8 cellular contexts compared by ENCODE assay signal in genomic region chr12:8698830-8699330, GRCh38. TPM values are rescaled to one million over a fixed set of nuclear protein-coding genes. Genes with fewer than 3 reads are reported as not detected.
DNase-seq lines count a peak whose midpoint lies in the region; ATAC-seq and TF ChIP-seq lines count a peak whose summit lies in the region.

No MANE protein-coding gene starts in this region.

- WGBS in SK-N-SH (ENCODE audit: low lambda C conversion rate) = 0% methylated on average over 2 of the region's 2 CpGs

- no peak overlapping the region for H3K27ac Mint-ChIP-seq in activated T-helper 2 cell treated with anti-CD3 and anti-CD28 coated beads, Interferon-gamma antibody, Interleukin-2, Interleukin-4, amounts not matched to agents 10 μg/mL and 5 μg/mL and 100 μg/mL, durations not matched to agents 14 hours and 24 hours and 36 hours
- peak overlapping the region; percentile 74 to 84 for H3K27ac Mint-ChIP-seq in stimulated activated naive CD8-positive, alpha-beta T cell treated with anti-CD3 and anti-CD28 coated beads, Interleukin-15, amount 100 ng/mL, for 72 hours

- TF ChIP-seq CTCF in SK-N-SH (IDR thresholded peaks at IDR 0.05) = no peak

- H3K4me1 ChIP-seq in SK-N-SH (ENCODE audit: control insufficient read depth in 1 of 2, insufficient read depth in 2 of 2, low read depth in 1 of 2, low read length in 1 of 2) (peaks cover 9 to 13% of the 10 kb centered on the region in 2 experiments; a peak in 3 of 4 replicates), iPS-18a (ENCODE audit: control insufficient read depth, low read depth, low read length) (peaks cover 26% of the 10 kb centered on the region)

- H3K9me3 ChIP-seq in SK-N-SH (no peaks in the 10 kb centered on the region), iPS-18a (ENCODE audit: control insufficient read depth, low read depth, low read length) (no peaks in the 10 kb centered on the region)

- H3K27me3 Mint-ChIP-seq in activated T-helper 2 cell treated with anti-CD3 and anti-CD28 coated beads, Interferon-gamma antibody, Interleukin-2, Interleukin-4, amounts not matched to agents 10 μg/mL and 5 μg/mL and 100 μg/mL, durations not matched to agents 14 hours and 24 hours and 36 hours (ENCODE audit: low read depth) = peaks cover 55% of the 10 kb centered on the region
- no peaks in the 10 kb centered on the region for H3K27me3 Mint-ChIP-seq in stimulated activated naive CD8-positive, alpha-beta T cell treated with anti-CD3 and anti-CD28 coated beads, Interleukin-15, amount 100 ng/mL, for 72 hours

- H4K20me1 ChIP-seq in SK-N-SH (ENCODE audit: insufficient read depth) = peaks cover 19% of the 10 kb centered on the region

- H3K4me3 Mint-ChIP-seq in activated T-helper 2 cell treated with anti-CD3 and anti-CD28 coated beads, Interferon-gamma antibody, Interleukin-2, Interleukin-4, amounts not matched to agents 10 μg/mL and 5 μg/mL and 100 μg/mL, durations not matched to agents 14 hours and 24 hours and 36 hours (ENCODE audit: low read depth) = peak overlapping the region; percentile 85
- peak overlapping the region; percentile 87 to 94 for H3K4me3 Mint-ChIP-seq in stimulated activated naive CD8-positive, alpha-beta T cell treated with anti-CD3 and anti-CD28 coated beads, Interleukin-15, amount 100 ng/mL, for 72 hours

- H2AFZ ChIP-seq in SK-N-SH (ENCODE audit: low read depth) = peak overlapping the region; percentile 81; the same call in 1 of the 2 replicates

- H3K36me3 ChIP-seq in SK-N-SH (replicated peaks in 1 of 2; ENCODE audit: control insufficient read depth in 1 of 2, insufficient read depth in 2 of 2, low read length in 1 of 2) = peaks cover 6 to 13% of the 10 kb centered on the region in 2 experiments
- peaks cover 9% of the 10 kb centered on the region for H3K36me3 ChIP-seq in iPS-18a (ENCODE audit: control insufficient read depth, low read depth, low read length)

- no peak for ATAC-seq in SK-N-SH treated with all-trans-retinoic acid at 6 μM for 48 hours
- no peak for ATAC-seq in stimulated activated naive CD8-positive, alpha-beta T cell treated with anti-CD3 and anti-CD28 coated beads, Interleukin-15, amount 100 ng/mL, for 72 hours
- ATAC-seq in HG02588 (IDR thresholded peaks at IDR 0.05; ENCODE audit: unreplicated experiment) = no peak

- H3K4me1 Mint-ChIP-seq in activated T-helper 2 cell treated with anti-CD3 and anti-CD28 coated beads, Interferon-gamma antibody, Interleukin-2, Interleukin-4, amounts not matched to agents 10 μg/mL and 5 μg/mL and 100 μg/mL, durations not matched to agents 14 hours and 24 hours and 36 hours (ENCODE audit: low read depth) = peaks cover 9% of the 10 kb centered on the region
- H3K4me1 Mint-ChIP-seq in stimulated activated naive CD8-positive, alpha-beta T cell treated with anti-CD3 and anti-CD28 coated beads, Interleukin-15, amount 100 ng/mL, for 72 hours = peaks cover 23% of the 10 kb centered on the region

- H3K27me3 ChIP-seq in SK-N-SH (ENCODE audit: insufficient read depth) = no peaks in the 10 kb centered on the region
- H3K27me3 ChIP-seq in iPS-18a (ENCODE audit: control insufficient read depth, insufficient read depth, low read length) = no peaks in the 10 kb centered on the region

- POLR2A ChIA-PET in SK-N-SH (lab: Yijun Ruan, JAX) = no interaction called here

- no peaks in the 10 kb centered on the region for H3K9me2 ChIP-seq in SK-N-SH

- H3K4me3 ChIP-seq in SK-N-SH (ENCODE audit: low read depth in 2 of 2, low read length in 1 of 2) (peak overlapping the region; percentile 91), iPS-18a (ENCODE audit: low read length) (peak overlapping the region; percentile 96)

- no peak for TF ChIP-seq EP300 in SK-N-SH (IDR thresholded peaks at IDR 0.05; ENCODE audit: borderline replicate concordance in 1 of 2, low read depth in 1 of 2, low read length in 1 of 2)

- intact Hi-C loops in activated T-helper 2 cell treated with anti-CD3 and anti-CD28 coated beads, Interferon-gamma antibody, Interleukin-2, Interleukin-4, amounts not matched to agents 10 μg/mL and 5 μg/mL and 100 μg/mL, durations not matched to agents 14 hours and 24 hours and 36 hours (cut with micrococcal nuclease) = no loop called here

- peaks cover 12% of the 10 kb centered on the region for H3F3A ChIP-seq in SK-N-SH (replicated peaks; ENCODE audit: insufficient read depth)

- no peak for DNase-seq in SK-N-SH
- no peak for DNase-seq in activated T-helper 2 cell treated with anti-CD3 and anti-CD28 coated beads, Interferon-gamma antibody, Interleukin-2, Interleukin-4, amounts not matched to agents 10 μg/mL and 5 μg/mL and 100 μg/mL, durations not matched to agents 14 hours and 24 hours and 36 hours (ENCODE audit: low spot score)
- no peak for DNase-seq in stimulated activated naive CD8-positive, alpha-beta T cell treated with anti-CD3 and anti-CD28 coated beads, Interleukin-15, amount 100 ng/mL, for 72 hours
- no peak for DNase-seq in G401 (ENCODE audit: low spot score)
- DNase-seq in A172 (ENCODE audit: low spot score) = no peak

- CTCF ChIA-PET in SK-N-SH (lab: Yijun Ruan, JAX) = interaction anchor here (1.2 kb wide), 1 partner anchor 192 kb away, joined by 4 read pairs; no protein-coding TSS in a partner anchor

- H3K9ac ChIP-seq in SK-N-SH (peak overlapping the region; percentile 97; the same call in 1 of the 2 replicates), iPS-18a (ENCODE audit: low read length) (peak overlapping the region; percentile 83)

- no peaks in the 10 kb centered on the region for H3K9me3 Mint-ChIP-seq in activated T-helper 2 cell treated with anti-CD3 and anti-CD28 coated beads, Interferon-gamma antibody, Interleukin-2, Interleukin-4, amounts not matched to agents 10 μg/mL and 5 μg/mL and 100 μg/mL, durations not matched to agents 14 hours and 24 hours and 36 hours
- no peaks in the 10 kb centered on the region for H3K9me3 Mint-ChIP-seq in stimulated activated naive CD8-positive, alpha-beta T cell treated with anti-CD3 and anti-CD28 coated beads, Interleukin-15, amount 100 ng/mL, for 72 hours

- H3K36me3 Mint-ChIP-seq in activated T-helper 2 cell treated with anti-CD3 and anti-CD28 coated beads, Interferon-gamma antibody, Interleukin-2, Interleukin-4, amounts not matched to agents 10 μg/mL and 5 μg/mL and 100 μg/mL, durations not matched to agents 14 hours and 24 hours and 36 hours (ENCODE audit: low read depth) = peaks cover 2% of the 10 kb centered on the region

- TF ChIP-seq RAD21 in SK-N-SH (IDR thresholded peaks at IDR 0.05; ENCODE audit: low read length) = no peak

- H3K4me2 ChIP-seq in SK-N-SH = peak overlapping the region; percentile 83

- in situ Hi-C loops in G401 (cut with HindIII; ENCODE audit: low sequenced_read_pairs) = no loop called here

- H3K79me2 ChIP-seq in SK-N-SH (ENCODE audit: insufficient read depth) = peaks cover 54% of the 10 kb centered on the region

- H3K27ac ChIP-seq in SK-N-SH (ENCODE audit: low read depth in 2 of 2, low read length in 1 of 2) (peak overlapping the region in 1 of 2 experiments; percentile 77; a peak in 1 of 4 replicates), iPS-18a (ENCODE audit: low read length) (no peak overlapping the region)

TF ChIP-seq in SK-N-SH, 30 proteins besides CTCF, POLR2A, EP300 and RAD21 (continues in another document):
- TF ChIP-seq RFX5 (IDR thresholded peaks at IDR 0.05; ENCODE audit: low read length) (no peak), POLR2AphosphoS5 (IDR thresholded peaks at IDR 0.05; ENCODE audit: low read depth, low read length) (no peak)

TF ChIP-seq in SK-N-SH treated with all-trans-retinoic acid at 6 μM for 48 hours, 23 proteins besides CTCF, POLR2A, EP300 and RAD21:
- TF ChIP-seq SNAI2 (CRISPR knock-in tag; IDR thresholded peaks at IDR 0.05) (no peak), GLIS3 (CRISPR knock-in tag; IDR thresholded peaks at IDR 0.05) (no peak), ZNF565 (CRISPR knock-in tag; conservative IDR thresholded peaks at IDR 0.05; ENCODE audit: low read depth) (no peak), ZFP30 (CRISPR knock-in tag; IDR thresholded peaks at IDR 0.05) (no peak), OSR1 (CRISPR knock-in tag; IDR thresholded peaks at IDR 0.05) (no peak), BACH2 (CRISPR knock-in tag; IDR thresholded peaks at IDR 0.05; ENCODE audit: borderline replicate concordance) (no peak), RARB (CRISPR knock-in tag; IDR thresholded peaks at IDR 0.05) (no peak)

RNA-seq across cellular contexts. Expression of gene RIMKLB, which starts 1.1 kb away (rescaled TPM):
- 24.5 and 33.3 TPM in 2 replicates for polyA plus RNA-seq in SK-N-SH (2012; rRNA removed)
- 18.4 and 25.4 TPM in 2 replicates for polyA plus RNA-seq in SK-N-SH (2012; cell fraction: cytosol; rRNA removed)
- 73.1 and 111 TPM in 2 replicates for polyA plus RNA-seq in SK-N-SH (2012; cell fraction: nucleus; rRNA removed)
- 0.52 and 0.53 TPM in 2 replicates for total RNA-seq in activated T-helper 2 cell treated with anti-CD3 and anti-CD28 coated beads, Interferon-gamma antibody, Interleukin-2, Interleukin-4, amounts not matched to agents 10 μg/mL and 5 μg/mL and 100 μg/mL, durations not matched to agents 14 hours and 24 hours and 36 hours
- total RNA-seq in G401 (2014; rRNA removed; shearing (Covaris generic)) = 0.14 and 0.37 TPM in 2 replicates
- 18.7 and 35.8 TPM in 2 replicates for total RNA-seq in A172 (2014; rRNA removed; shearing (Covaris generic))

RNA-seq across cellular contexts. Expression of gene MFAP5, which starts 36.3 kb away (rescaled TPM):
- 19.1 and 34.8 TPM in 2 replicates for polyA plus RNA-seq in SK-N-SH (2012; rRNA removed)
- polyA plus RNA-seq in SK-N-SH (2012; cell fraction: cytosol; rRNA removed) = 18.8 and 24.3 TPM in 2 replicates
- polyA plus RNA-seq in SK-N-SH (2012; cell fraction: nucleus; rRNA removed) = 23.4 and 52.1 TPM in 2 replicates
- not detected in 2 replicates for total RNA-seq in activated T-helper 2 cell treated with anti-CD3 and anti-CD28 coated beads, Interferon-gamma antibody, Interleukin-2, Interleukin-4, amounts not matched to agents 10 μg/mL and 5 μg/mL and 100 μg/mL, durations not matched to agents 14 hours and 24 hours and 36 hours
- not detected in 2 replicates for total RNA-seq in G401 (2014; rRNA removed; shearing (Covaris generic))
- total RNA-seq in A172 (2014; rRNA removed; shearing (Covaris generic)) = 0.65 and 2.4 TPM in 2 replicates

Comparison
In these comparisons a context has a peak if more than half of its experiments do, and no peak if none do; other contexts are left out.
1. RNA of gene RIMKLB, which starts 1.1 kb away (total RNA-seq): 18.7 to 35.8 TPM in A172; 0.52 to 0.53 TPM in activated T-helper 2 cell treated with anti-CD3 and anti-CD28 coated beads, Interferon-gamma antibody, Interleukin-2, Interleukin-4, amounts not matched to agents 10 μg/mL and 5 μg/mL and 100 μg/mL, durations not matched to agents 14 hours and 24 hours and 36 hours and 0.14 to 0.37 TPM in G401; every median in the first group is over 10 times any median in the second.